In the genomic region with DNA sequence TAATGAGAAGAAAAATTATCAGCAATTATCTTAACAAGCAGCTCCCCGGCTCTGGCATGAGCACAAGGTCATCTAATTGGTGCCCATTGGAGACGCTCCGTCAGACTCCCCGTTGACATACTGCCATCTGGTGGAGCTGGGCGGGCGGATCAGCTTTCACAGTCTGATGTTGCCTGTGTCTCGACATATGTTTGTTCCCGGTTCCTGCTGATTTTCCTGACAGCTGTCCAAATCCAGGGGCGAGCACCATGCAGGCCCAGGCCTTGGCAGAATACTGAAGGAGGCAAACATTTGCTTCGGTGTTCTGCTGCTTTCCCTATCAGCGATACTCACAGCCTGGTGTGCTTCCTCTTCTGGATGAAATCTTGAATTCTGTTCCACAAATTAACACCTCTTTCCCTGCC, we compare ENCODE assay signal across 8 cellular contexts. TPM values are rescaled to one million over a fixed set of nuclear protein-coding genes. Genes with fewer than 3 reads are reported as not detected.
DNase-seq lines count a peak whose midpoint lies in the region; ATAC-seq and TF ChIP-seq lines count a peak whose summit lies in the region.

No MANE protein-coding gene starts in this region.

- H3K4me3 Mint-ChIP-seq in activated CD4-positive, alpha-beta T cell treated with anti-CD3 and anti-CD28 coated beads, Interleukin-2, amount 10 ng/mL, durations not matched to agents 7 days and 5 days, result no peak overlapping the region

- no peaks in the 10 kb centered on the region for H3K36me3 Mint-ChIP-seq in activated CD4-positive, alpha-beta T cell treated with anti-CD3 and anti-CD28 coated beads, Interleukin-2, amount 10 ng/mL, durations not matched to agents 7 days and 5 days (ENCODE audit: low read depth)

- 0 to 2% methylated on average over 11 of the region's 11 CpGs for WGBS in lower leg skin, 2 donors

- peak; percentile 86 for ATAC-seq in GM18909 (IDR thresholded peaks at IDR 0.05; ENCODE audit: poor library complexity, unreplicated experiment)
- peak; percentile 82 for ATAC-seq in HG03342 (IDR thresholded peaks at IDR 0.05; ENCODE audit: unreplicated experiment)

- TF ChIP-seq POLR2A in lower leg skin (IDR thresholded peaks at IDR 0.05), result no peak

- DNase-seq in AG08396 (ENCODE audit: low spot score) (peak; percentile 82), NCI-H510A (lab: John Stamatoyannopoulos, UW) (peak; percentile 92), dermis blood vessel endothelial cell (peak; percentile 85), lower leg skin (ENCODE audit: low spot score in 2 of 2) (peak; percentile 83 to 95)
- peak; percentile 73 for DNase-seq in activated CD4-positive, alpha-beta T cell treated with anti-CD3 and anti-CD28 coated beads, Interleukin-2, amount 10 ng/mL, durations not matched to agents 7 days and 5 days
- peak; percentile 32 to 63 (median 52) for DNase-seq in stimulated activated CD4-positive, alpha-beta T cell treated with anti-CD3 and anti-CD28 coated beads, TNF-alpha, amount 100 ng/mL, for 24 hours (ENCODE audit: low read depth in 3 of 3)

- H3K4me1 Mint-ChIP-seq in activated CD4-positive, alpha-beta T cell treated with anti-CD3 and anti-CD28 coated beads, Interleukin-2, amount 10 ng/mL, durations not matched to agents 7 days and 5 days, result peaks cover 4% of the 10 kb centered on the region

- peak in 1 of 3 donors; percentile 84 for TF ChIP-seq CTCF in lower leg skin (IDR thresholded peaks at IDR 0.05)

- H3K27me3 Mint-ChIP-seq in activated CD4-positive, alpha-beta T cell treated with anti-CD3 and anti-CD28 coated beads, Interleukin-2, amount 10 ng/mL, durations not matched to agents 7 days and 5 days, result no peaks in the 10 kb centered on the region

- intact Hi-C loops in lower leg skin (cut with DNase I; ENCODE audit: low total_unique reads), result loop anchor here (5.0 kb wide), 1 partner anchor 215 kb away; no protein-coding TSS in a partner anchor

- H3K4me3 ChIP-seq in lower leg skin (ENCODE audit: low read depth, poor library complexity, severe bottlenecking), result no peak overlapping the region

- no peak overlapping the region for H3K27ac Mint-ChIP-seq in activated CD4-positive, alpha-beta T cell treated with anti-CD3 and anti-CD28 coated beads, Interleukin-2, amount 10 ng/mL, durations not matched to agents 7 days and 5 days

- POLR2A ChIA-PET in activated CD4-positive, alpha-beta T cell treated with anti-CD3 and anti-CD28 coated beads, Interleukin-2, amount 10 ng/mL, durations not matched to agents 7 days and 5 days (lab: Charles Lee), result no interaction called here

- no peaks in the 10 kb centered on the region for H3K9me3 Mint-ChIP-seq in activated CD4-positive, alpha-beta T cell treated with anti-CD3 and anti-CD28 coated beads, Interleukin-2, amount 10 ng/mL, durations not matched to agents 7 days and 5 days

- CTCF ChIA-PET in activated CD4-positive, alpha-beta T cell treated with anti-CD3 and anti-CD28 coated beads, Interleukin-2, amount 10 ng/mL, durations not matched to agents 7 days and 5 days (lab: Charles Lee), result interaction anchor here (0.6 to 1.1 kb wide), 6 partner anchors 10 to 447 kb away, joined by 3 to 5 read pairs (median 4); no protein-coding TSS in a partner anchor

RNA-seq across cellular contexts. Expression of a gene that starts 43.8 kb away (rescaled TPM):
- not detected for total RNA-seq in activated CD4-positive, alpha-beta T cell treated with anti-CD3 and anti-CD28 coated beads, Interleukin-2, amount 10 ng/mL, durations not matched to agents 7 days and 5 days
- total RNA-seq in dermis blood vessel endothelial cell, result not detected in 2 replicates
- total RNA-seq in lower leg skin, result 10 to 100 TPM in 3 of 4 donors, 1 to 10 TPM in 1; 9.4 to 31.1 (median 14.1) TPM

Comparison
In these comparisons a context has a peak if more than half of its experiments do, and no peak if none do; other contexts are left out.
1. RNA of a gene that starts 43.8 kb away (total RNA-seq): 9.4 to 31.1 TPM in lower leg skin; not detected in activated CD4-positive, alpha-beta T cell treated with anti-CD3 and anti-CD28 coated beads, Interleukin-2, amount 10 ng/mL, durations not matched to agents 7 days and 5 days and not detected in dermis blood vessel endothelial cell; every median in the first group is over 10 times any median in the second.
2. Peak in every context shown above with its lines, with median percentiles within 50 percentile points of each other: DNase-seq.